11 cellular contexts compared by ENCODE assay signal in genomic region chr15:48897144-48897814, GRCh38. TPM values are rescaled to one million over a fixed set of nuclear protein-coding genes. Genes with fewer than 3 reads are reported as not detected.
DNase-seq lines count a peak whose midpoint lies in the region; ATAC-seq, FAIRE-seq and TF ChIP-seq lines count a peak whose summit lies in the region.
"Had no signal": no experiment of that assay in that cellular context is flagged by ENCODE, and none has a peak within 500 bp of the region (broad histone marks: within the 10 kb centered on the region; RNA-seq: fewer than 3 reads in every experiment).

No MANE protein-coding gene starts in this region.

- H3K4me3 Mint-ChIP-seq in activated CD4-positive, alpha-beta T cell treated with anti-CD3 and anti-CD28 coated beads, Interleukin-2, amount 10 ng/mL, durations not matched to agents 24 days and 14 days, result peak overlapping the region; percentile 33
- no peak overlapping the region for H3K4me3 Mint-ChIP-seq in activated CD4-positive, alpha-beta T cell treated with anti-CD3 and anti-CD28 coated beads for 36 hours
- H3K4me3 Mint-ChIP-seq in chondrocyte (ENCODE audit: unreplicated experiment), result peak overlapping the region; percentile 56
- H3K4me3 Mint-ChIP-seq in activated naive CD4-positive, alpha-beta T cell treated with anti-CD3 and anti-CD28 coated beads for 36 hours, result no peak overlapping the region
- H3K4me3 Mint-ChIP-seq: activated CD4-positive, alpha-beta T cell treated with anti-CD3 and anti-CD28 coated beads, Interleukin-2, amount 10 ng/mL, durations not matched to agents 7 days and 5 days had no signal

- no peak overlapping the region for H3K56ac ChIP-seq in mesendoderm (ENCODE audit: low read length)

- no peak overlapping the region for H3K4me3 ChIP-seq in mesendoderm (ENCODE audit: low read length)
- H3K4me3 ChIP-seq: BLaER1 treated with 17β-estradiol and CSF1 and Interleukin-3, amounts not matched to agents 10 nM and 100 nM had no signal

- CTCF ChIA-PET in activated CD4-positive, alpha-beta T cell treated with anti-CD3 and anti-CD28 coated beads for 36 hours (lab: Charles Lee), result interaction anchor here (1.4 kb wide), 1 partner anchor 8 kb away, joined by 3 read pairs; no protein-coding TSS in a partner anchor
- CTCF ChIA-PET in activated naive CD4-positive, alpha-beta T cell treated with anti-CD3 and anti-CD28 coated beads for 36 hours (lab: Charles Lee), result interaction anchor here (0.7 kb wide), 1 partner anchor 22 kb away, joined by 3 read pairs; no protein-coding TSS in a partner anchor

- H3K36me3 Mint-ChIP-seq in activated CD4-positive, alpha-beta T cell treated with anti-CD3 and anti-CD28 coated beads, Interleukin-2, amount 10 ng/mL, durations not matched to agents 24 days and 14 days (ENCODE audit: low read depth), result no peaks in the 10 kb centered on the region
- no peaks in the 10 kb centered on the region for H3K36me3 Mint-ChIP-seq in activated CD4-positive, alpha-beta T cell treated with anti-CD3 and anti-CD28 coated beads for 36 hours (ENCODE audit: low read depth)
- H3K36me3 Mint-ChIP-seq in chondrocyte (ENCODE audit: low read depth), result no peaks in the 10 kb centered on the region
- H3K36me3 Mint-ChIP-seq in activated naive CD4-positive, alpha-beta T cell treated with anti-CD3 and anti-CD28 coated beads for 36 hours (ENCODE audit: low read depth), result no peaks in the 10 kb centered on the region

- no peaks in the 10 kb centered on the region for H3K79me2 ChIP-seq in mesendoderm (ENCODE audit: control insufficient read depth, insufficient read depth, low read length)

- H2BK15ac ChIP-seq in mesendoderm (replicated peaks; ENCODE audit: low read depth), result no peak overlapping the region

- no peak overlapping the region for H3K4ac ChIP-seq in mesendoderm (ENCODE audit: low read depth, low read length)

- no peak overlapping the region for H2BK5ac ChIP-seq in mesendoderm (ENCODE audit: low read length)

- H3K27me3 ChIP-seq in mesendoderm (ENCODE audit: insufficient read depth, low read length, poor library complexity), result no peaks in the 10 kb centered on the region
- H3K27me3 ChIP-seq: BLaER1 treated with 17β-estradiol and CSF1 and Interleukin-3, amounts not matched to agents 10 nM and 100 nM had no signal

- H3K79me1 ChIP-seq in mesendoderm (ENCODE audit: low read length), result no peaks in the 10 kb centered on the region

- no CpG with 5 or more reads among the region's 8 CpGs for WGBS in mesendoderm (ENCODE audit: extremely low coverage, insufficient coverage, low lambda C conversion rate)

- no peak overlapping the region for H3K9ac ChIP-seq in mesendoderm (ENCODE audit: low read length)
- H3K9ac ChIP-seq: BLaER1 treated with 17β-estradiol and CSF1 and Interleukin-3, amounts not matched to agents 10 nM and 100 nM had no signal

- FAIRE-seq in urothelium cell line (lab: Jason Lieb, UNC), result no peak

- no peak overlapping the region for H4K5ac ChIP-seq in mesendoderm (ENCODE audit: low read length)

- H2BK120ac ChIP-seq in mesendoderm (ENCODE audit: low read depth, low read length), result no peak overlapping the region

- H3K27me3 Mint-ChIP-seq in activated CD4-positive, alpha-beta T cell treated with anti-CD3 and anti-CD28 coated beads, Interleukin-2, amount 10 ng/mL, durations not matched to agents 24 days and 14 days, result peaks cover 4% of the 10 kb centered on the region
- H3K27me3 Mint-ChIP-seq in activated CD4-positive, alpha-beta T cell treated with anti-CD3 and anti-CD28 coated beads for 36 hours, result peaks cover 28% of the 10 kb centered on the region
- no peaks in the 10 kb centered on the region for H3K27me3 Mint-ChIP-seq in chondrocyte (ENCODE audit: low read depth)
- H3K27me3 Mint-ChIP-seq in activated naive CD4-positive, alpha-beta T cell treated with anti-CD3 and anti-CD28 coated beads for 36 hours (ENCODE audit: low read depth), result peaks cover 15% of the 10 kb centered on the region

- H2AK5ac ChIP-seq in mesendoderm (ENCODE audit: low read length), result no peak overlapping the region

- H3K27ac Mint-ChIP-seq in activated CD4-positive, alpha-beta T cell treated with anti-CD3 and anti-CD28 coated beads, Interleukin-2, amount 10 ng/mL, durations not matched to agents 24 days and 14 days, result peak overlapping the region; percentile 76
- H3K27ac Mint-ChIP-seq in activated CD4-positive, alpha-beta T cell treated with anti-CD3 and anti-CD28 coated beads for 36 hours, result no peak overlapping the region
- H3K27ac Mint-ChIP-seq in chondrocyte (ENCODE audit: unreplicated experiment), result peak overlapping the region; percentile 96
- no peak overlapping the region for H3K27ac Mint-ChIP-seq in activated naive CD4-positive, alpha-beta T cell treated with anti-CD3 and anti-CD28 coated beads for 36 hours
- H3K27ac Mint-ChIP-seq: activated CD4-positive, alpha-beta T cell treated with anti-CD3 and anti-CD28 coated beads, Interleukin-2, amount 10 ng/mL, durations not matched to agents 7 days and 5 days had no signal

- H3K18ac ChIP-seq in mesendoderm (ENCODE audit: low read length), result peak overlapping the region; percentile 80

- no peak for ATAC-seq in activated CD4-positive, alpha-beta T cell treated with anti-CD3 and anti-CD28 coated beads for 36 hours
- ATAC-seq in GM18858 (IDR thresholded peaks at IDR 0.05; ENCODE audit: unreplicated experiment), result no peak

- H4K8ac ChIP-seq in mesendoderm (ENCODE audit: low read depth, low read length), result no peak overlapping the region

- H3K36me3 ChIP-seq in mesendoderm (ENCODE audit: control insufficient read depth, insufficient read depth, low read length), result no peaks in the 10 kb centered on the region
- H3K36me3 ChIP-seq: BLaER1 treated with 17β-estradiol and CSF1 and Interleukin-3, amounts not matched to agents 10 nM and 100 nM had no signal

- intact Hi-C loops in activated CD4-positive, alpha-beta T cell treated with anti-CD3 and anti-CD28 coated beads, Interleukin-2, amount 10 ng/mL, durations not matched to agents 24 days and 14 days (cut with micrococcal nuclease), result loop anchor here (1.0 kb wide), 2 partner anchors 10 to 32 kb away; no protein-coding TSS in a partner anchor
- intact Hi-C loops in activated CD4-positive, alpha-beta T cell treated with anti-CD3 and anti-CD28 coated beads for 36 hours (cut with DNase I, micrococcal nuclease), result no loop called here
- intact Hi-C loops in activated naive CD4-positive, alpha-beta T cell treated with anti-CD3 and anti-CD28 coated beads for 36 hours (cut with micrococcal nuclease), result no loop called here

- TF ChIP-seq CTCF in chondrocyte (IDR thresholded peaks at IDR 0.05), result peak; percentile 23

- POLR2A ChIA-PET in activated CD4-positive, alpha-beta T cell treated with anti-CD3 and anti-CD28 coated beads for 36 hours (lab: Charles Lee), result no interaction called here

- no peak overlapping the region for H3K27ac ChIP-seq in mesendoderm (ENCODE audit: low read depth, low read length)
- H3K27ac ChIP-seq: BLaER1 treated with 17β-estradiol and CSF1 and Interleukin-3, amounts not matched to agents 10 nM and 100 nM had no signal

- no peak overlapping the region for H3K23ac ChIP-seq in mesendoderm (ENCODE audit: low read length)

- DNase-seq in activated CD4-positive, alpha-beta T cell treated with anti-CD3 and anti-CD28 coated beads, Interleukin-2, amount 10 ng/mL, durations not matched to agents 24 days and 14 days, result no peak
- no peak for DNase-seq in activated CD4-positive, alpha-beta T cell treated with anti-CD3 and anti-CD28 coated beads for 36 hours
- DNase-seq in chondrocyte (ENCODE audit: low spot score) (no peak), mesendoderm (peak; percentile 57), urothelium cell line (ENCODE audit: low spot score) (peak; percentile 44), NCI-H2029 treated with DMSO at 0.1 percent for 48 hours (lab: John Stamatoyannopoulos, UW) (no peak)
- no peak for DNase-seq in activated naive CD4-positive, alpha-beta T cell treated with anti-CD3 and anti-CD28 coated beads for 36 hours
- DNase-seq: activated CD4-positive, alpha-beta T cell treated with anti-CD3 and anti-CD28 coated beads, Interleukin-2, amount 10 ng/mL, durations not matched to agents 7 days and 5 days; NCI-H1048 had no signal

- no peaks in the 10 kb centered on the region for H3K4me1 ChIP-seq in mesendoderm (ENCODE audit: control insufficient read depth, low read depth, low read length)
- H3K4me1 ChIP-seq: BLaER1 treated with 17β-estradiol and CSF1 and Interleukin-3, amounts not matched to agents 10 nM and 100 nM had no signal

- no peak overlapping the region for H3K4me2 ChIP-seq in mesendoderm (ENCODE audit: low read length)
- H3K4me2 ChIP-seq: BLaER1 treated with 17β-estradiol and CSF1 and Interleukin-3, amounts not matched to agents 10 nM and 100 nM had no signal

- no peaks in the 10 kb centered on the region for H3K9me3 Mint-ChIP-seq in activated CD4-positive, alpha-beta T cell treated with anti-CD3 and anti-CD28 coated beads, Interleukin-2, amount 10 ng/mL, durations not matched to agents 24 days and 14 days
- no peaks in the 10 kb centered on the region for H3K9me3 Mint-ChIP-seq in activated CD4-positive, alpha-beta T cell treated with anti-CD3 and anti-CD28 coated beads for 36 hours (ENCODE audit: low read depth)
- H3K9me3 Mint-ChIP-seq in chondrocyte (ENCODE audit: low read depth), result no peaks in the 10 kb centered on the region
- no peaks in the 10 kb centered on the region for H3K9me3 Mint-ChIP-seq in activated naive CD4-positive, alpha-beta T cell treated with anti-CD3 and anti-CD28 coated beads for 36 hours
- H3K9me3 Mint-ChIP-seq: activated CD4-positive, alpha-beta T cell treated with anti-CD3 and anti-CD28 coated beads, Interleukin-2, amount 10 ng/mL, durations not matched to agents 7 days and 5 days had no signal

- peaks cover 22% of the 10 kb centered on the region for H3K4me1 Mint-ChIP-seq in activated CD4-positive, alpha-beta T cell treated with anti-CD3 and anti-CD28 coated beads, Interleukin-2, amount 10 ng/mL, durations not matched to agents 24 days and 14 days
- peaks cover 2% of the 10 kb centered on the region for H3K4me1 Mint-ChIP-seq in activated CD4-positive, alpha-beta T cell treated with anti-CD3 and anti-CD28 coated beads for 36 hours
- peaks cover 36% of the 10 kb centered on the region for H3K4me1 Mint-ChIP-seq in chondrocyte (ENCODE audit: low read depth)
- no peaks in the 10 kb centered on the region for H3K4me1 Mint-ChIP-seq in activated naive CD4-positive, alpha-beta T cell treated with anti-CD3 and anti-CD28 coated beads for 36 hours (ENCODE audit: low read depth)

RNA-seq across cellular contexts. Expression of gene EID1, which starts 19.3 kb away (rescaled TPM):
- total RNA-seq in activated CD4-positive, alpha-beta T cell treated with anti-CD3 and anti-CD28 coated beads, Interleukin-2, amount 10 ng/mL, durations not matched to agents 24 days and 14 days, result 192 and 209 TPM in 2 replicates
- total RNA-seq in activated CD4-positive, alpha-beta T cell treated with anti-CD3 and anti-CD28 coated beads for 36 hours, result 10 to 100 TPM; 73.6 to 82.5 TPM
- total RNA-seq in chondrocyte, result 118 to 202 TPM (median 122 TPM) in 3 replicates
- polyA plus RNA-seq in mesendoderm (2013, experiment 1 of 2), result 165 TPM
- polyA plus RNA-seq in mesendoderm (2013, experiment 2 of 2), result 164 TPM
- 10 to 100 TPM; 43.2 to 48.4 TPM for total RNA-seq in activated naive CD4-positive, alpha-beta T cell treated with anti-CD3 and anti-CD28 coated beads for 36 hours

Comparison
In these comparisons a context has a peak if more than half of its experiments do, and no peak if none do; other contexts are left out.
1. H3K27ac Mint-ChIP-seq: peak in activated CD4-positive, alpha-beta T cell treated with anti-CD3 and anti-CD28 coated beads, Interleukin-2, amount 10 ng/mL, durations not matched to agents 24 days and 14 days (single experiment) and chondrocyte (single experiment); none in activated CD4-positive, alpha-beta T cell treated with anti-CD3 and anti-CD28 coated beads for 36 hours (single experiment) and activated naive CD4-positive, alpha-beta T cell treated with anti-CD3 and anti-CD28 coated beads for 36 hours (single experiment).
2. H3K4me3 Mint-ChIP-seq: peak in activated CD4-positive, alpha-beta T cell treated with anti-CD3 and anti-CD28 coated beads, Interleukin-2, amount 10 ng/mL, durations not matched to agents 24 days and 14 days (single experiment) and chondrocyte (single experiment); none in activated CD4-positive, alpha-beta T cell treated with anti-CD3 and anti-CD28 coated beads for 36 hours (single experiment) and activated naive CD4-positive, alpha-beta T cell treated with anti-CD3 and anti-CD28 coated beads for 36 hours (single experiment).
3. DNase-seq: peak in mesendoderm (single experiment) and urothelium cell line (single experiment); none in activated CD4-positive, alpha-beta T cell treated with anti-CD3 and anti-CD28 coated beads, Interleukin-2, amount 10 ng/mL, durations not matched to agents 24 days and 14 days (single experiment), activated CD4-positive, alpha-beta T cell treated with anti-CD3 and anti-CD28 coated beads for 36 hours (single experiment), chondrocyte (single experiment), activated naive CD4-positive, alpha-beta T cell treated with anti-CD3 and anti-CD28 coated beads for 36 hours (single experiment) and NCI-H2029 treated with DMSO at 0.1 percent for 48 hours (single experiment).